Comparison of ENCODE assay signal across 12 cellular contexts in genomic region chr9:16385590-16386578, GRCh38.
DNase-seq lines count a peak whose midpoint lies in the region; ATAC-seq, FAIRE-seq and TF ChIP-seq lines count a peak whose summit lies in the region.
"Had no signal": no experiment of that assay in that cellular context is flagged by ENCODE, and none has a peak within 500 bp of the region (broad histone marks: within the 10 kb centered on the region; RNA-seq: fewer than 3 reads in every experiment).

No MANE protein-coding gene starts in this region.

- H2AFZ ChIP-seq in PC-9 (no peak overlapping the region), MM.1S (ENCODE audit: low read length) (no peak overlapping the region)

- ATAC-seq in GM18511 (IDR thresholded peaks at IDR 0.05; ENCODE audit: unreplicated experiment) (no peak), GM19023 (IDR thresholded peaks at IDR 0.05; ENCODE audit: unreplicated experiment) (no peak)

- no peak overlapping the region for H3K9ac ChIP-seq in MM.1S (ENCODE audit: low read length)

- H3K27ac ChIP-seq in PC-9 (peak overlapping the region; percentile 46), MM.1S (ENCODE audit: low read length) (no peak overlapping the region)

- no peaks in the 10 kb centered on the region for H3K9me3 ChIP-seq in PC-9 (ENCODE audit: insufficient read depth, low read depth)
- H3K9me3 ChIP-seq in MM.1S (replicated peaks; ENCODE audit: insufficient read depth, low read length) = no peaks in the 10 kb centered on the region

- H3K4me2 ChIP-seq in PC-9 (0 out of 2 replicates have a peak overlapping the region, but pooled peaks have one; percentile 36), MM.1S (ENCODE audit: low read depth, low read length) (no peak overlapping the region)

- H3K4me3 ChIP-seq in PC-9 = no peak overlapping the region
- no peak overlapping the region for H3K4me3 ChIP-seq in epithelial cell of esophagus (ENCODE audit: low read length)
- no peak overlapping the region for H3K4me3 ChIP-seq in MM.1S (ENCODE audit: low read length)

- no peaks in the 10 kb centered on the region for H3K36me3 ChIP-seq in PC-9 (ENCODE audit: low read depth)
- no peaks in the 10 kb centered on the region for H3K36me3 ChIP-seq in MM.1S (replicated peaks; ENCODE audit: insufficient read depth, low read length)

- H3K9me2 ChIP-seq in PC-9 (ENCODE audit: insufficient read depth) (no peaks in the 10 kb centered on the region), MM.1S (replicated peaks; ENCODE audit: insufficient read depth, low read length) (no peaks in the 10 kb centered on the region)

- POLR2A ChIA-PET in PC-9 (lab: Charles Lee; ENCODE audit: unreplicated experiment) = no interaction called here

- H3K27me3 ChIP-seq in PC-9 (ENCODE audit: insufficient read depth, low read depth) (no peaks in the 10 kb centered on the region), MM.1S (replicated peaks; ENCODE audit: insufficient read depth, low read length) (no peaks in the 10 kb centered on the region)

- H3K4me1 ChIP-seq in PC-9 (replicated peaks; ENCODE audit: insufficient read depth) = peaks cover 15% of the 10 kb centered on the region
- H3K4me1 ChIP-seq in MM.1S (ENCODE audit: low read length) = no peaks in the 10 kb centered on the region

- no TSS peak for BruUV-seq in PC-9 (replicated peaks; lab: Mats Ljungman, UMichigan)

- TF ChIP-seq CTCF in PC-9 (conservative IDR thresholded peaks at IDR 0.05) (no peak), epithelial cell of esophagus (IDR thresholded peaks at IDR 0.05; ENCODE audit: insufficient read depth, low read depth, low read length, missing control alignments) (no peak), MM.1S (IDR thresholded peaks at IDR 0.05; ENCODE audit: low read length) (no peak)

- H4K20me1 ChIP-seq in PC-9 (ENCODE audit: insufficient read depth) = no peaks in the 10 kb centered on the region
- no peaks in the 10 kb centered on the region for H4K20me1 ChIP-seq in MM.1S (ENCODE audit: insufficient read depth, low read length)

- CTCF ChIA-PET in PC-9 (lab: Charles Lee) = no interaction called here

- DNase-seq in Daoy (ENCODE audit: low read depth) (peak; percentile 27), PC-9 (peak in 1 of 2 experiments; percentile 55), epithelial cell of esophagus (ENCODE audit: low read depth) (peak; percentile 39), non-pigmented ciliary epithelial cell (ENCODE audit: low read depth) (peak; percentile 40), GM19239 (ENCODE audit: insufficient read length, low spot score) (no peak), MM.1S (no peak)
- DNase-seq: activated CD4-positive, alpha-beta T cell treated with anti-CD3 and anti-CD28 coated beads, Interleukin-2, amount 50 U/mL, for 4 hours; activated effector memory CD4-positive, alpha-beta T cell treated with Interleukin-2 at 50 U/mL for 16 hours; CD4-positive, CD25-positive, alpha-beta regulatory T cell; GDM1 had no signal

- intact Hi-C loops in PC-9 (cut with micrococcal nuclease; ENCODE audit: unreplicated experiment) = no loop called here

- H3K79me2 ChIP-seq in PC-9 (ENCODE audit: low read depth) = no peaks in the 10 kb centered on the region
- no peaks in the 10 kb centered on the region for H3K79me2 ChIP-seq in MM.1S (ENCODE audit: low read length)

- FAIRE-seq in GM19239 (lab: Jason Lieb, UNC) = no peak

- no peaks in the 10 kb centered on the region for H3F3A ChIP-seq in PC-9 (ENCODE audit: insufficient read depth, low read depth)
- H3F3A ChIP-seq in MM.1S (ENCODE audit: insufficient read depth, low read length) = no peaks in the 10 kb centered on the region

Comparison
In these comparisons a context has a peak if more than half of its experiments do, and no peak if none do; other contexts are left out.
1. DNase-seq: peak in Daoy (single experiment), epithelial cell of esophagus (single experiment) and non-pigmented ciliary epithelial cell (single experiment); none in GM19239 (single experiment) and MM.1S (single experiment).